6 cellular contexts compared by ENCODE assay signal in genomic region chr14:78713716-78714115, GRCh38.
"Had no signal": no experiment of that assay in that cellular context is flagged by ENCODE, and none has a peak within 500 bp of the region (broad histone marks: within the 10 kb centered on the region; RNA-seq: fewer than 3 reads in every experiment).

No MANE protein-coding gene starts in this region.

- DNase-seq: IMR-90, KBM-7 had no signal

- FAIRE-seq: HepG2, HTR-8/SVneo, K562 had no signal

- ATAC-seq: HepG2, K562 had no signal

- H3K4me3 ChIP-seq: K562 had no signal

- H3K27ac ChIP-seq: HL-60 had no signal
